ENCODE assay signal across 8 cellular contexts in the genomic region with DNA sequence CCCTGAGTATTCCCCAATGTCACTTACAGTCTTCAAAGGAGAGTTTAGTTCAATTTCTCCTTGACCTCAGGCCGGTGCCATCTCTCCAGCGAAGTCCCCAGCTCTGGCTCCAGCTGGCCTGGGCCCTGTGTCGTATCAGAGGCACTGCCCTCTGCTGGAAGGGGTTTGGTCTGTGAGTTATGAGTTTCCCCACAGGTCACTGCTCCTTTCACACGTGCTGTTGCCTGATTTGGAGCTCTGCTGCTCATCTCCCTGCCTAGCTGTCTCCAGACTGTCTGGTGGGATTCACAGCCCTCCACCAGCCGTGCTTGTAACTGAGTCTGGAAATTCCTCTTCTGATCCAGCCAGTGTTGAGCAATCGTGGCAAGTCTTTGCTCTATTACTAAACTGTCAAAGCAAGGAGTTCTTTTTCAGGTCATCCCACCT. TPM values are rescaled to one million over a fixed set of nuclear protein-coding genes. Genes with fewer than 3 reads are reported as not detected.
A peak's percentile ranks its signal among the peaks of the same experiment; 100 is the strongest.
DNase-seq lines count a peak whose midpoint lies in the region; ATAC-seq, FAIRE-seq and TF ChIP-seq lines count a peak whose summit lies in the region.

Gene RAP2C, minus strand, starts transcription at position 105 of the 426 bp plus-strand sequence. CDS start 2,179 bp downstream, outside the sequence.

- peak within 1 kb of the TSS; percentile 93 for H3K4me2 ChIP-seq in OCI-LY1 (ENCODE audit: low read length)

- peak within 1 kb of the TSS; percentile 78 for H3K27ac ChIP-seq in OCI-LY1 (ENCODE audit: low read depth, low read length, poor library complexity, severe bottlenecking)

- no peaks in the 10 kb centered on the region for H4K20me1 ChIP-seq in OCI-LY1 (ENCODE audit: insufficient read depth, low read length)

- H3F3A ChIP-seq in OCI-LY1 (ENCODE audit: insufficient read depth, low read length), result no peaks in the 10 kb centered on the region

- H3K36me3 ChIP-seq in OCI-LY1 (ENCODE audit: insufficient read depth, low read length), result peaks cover under 1% of the 10 kb centered on the region; the same call in 1 of the 2 replicates

- ATAC-seq in GM21423 (IDR thresholded peaks at IDR 0.05; ENCODE audit: unreplicated experiment), result peak; percentile 49
- peak; percentile 59 to 61 for ATAC-seq in stimulated activated naive B cell treated with anti-CD40 and anti-IgM and Interleukin-4, amounts not matched to agents 10 μg/mL and 1 μg/mL and 100 μg/mL, for 72 hours (replicated peaks)

- no peaks in the 10 kb centered on the region for H3K9me3 Mint-ChIP-seq in stimulated activated naive B cell treated with anti-CD40 and anti-IgM and Interleukin-4, amounts not matched to agents 10 μg/mL and 1 μg/mL and 100 μg/mL, for 72 hours

- H3K79me2 ChIP-seq in OCI-LY1 (ENCODE audit: insufficient read depth, low read length), result peaks cover 9% of the 10 kb centered on the region; the same call in 1 of the 2 replicates

- peak within 1 kb of the TSS; percentile 95 for H3K4me3 ChIP-seq in OCI-LY1 (ENCODE audit: low read depth, low read length, poor library complexity, severe bottlenecking)

- peaks cover 30% of the 10 kb centered on the region for H3K4me1 ChIP-seq in OCI-LY1 (ENCODE audit: insufficient read depth, low read length, severe bottlenecking)

- H3K36me3 Mint-ChIP-seq in stimulated activated naive B cell treated with anti-CD40 and anti-IgM and Interleukin-4, amounts not matched to agents 10 μg/mL and 1 μg/mL and 100 μg/mL, for 72 hours, result peaks cover 0 to 9% of the 10 kb centered on the region in 2 donors

- peak; percentile 67 for DNase-seq in D341Med (ENCODE audit: low spot score)
- DNase-seq in HTR-8/SVneo (ENCODE audit: insufficient read length, low spot score), result peak; percentile 27
- peak; percentile 35 for DNase-seq in activated T-cell treated with anti-CD3 and anti-CD28 coated beads for 48 hours (ENCODE audit: low read depth)
- DNase-seq in erythroblast (lab: John Stamatoyannopoulos, UW), result peak; percentile 84 to 86
- DNase-seq in mucosa of gallbladder (ENCODE audit: low spot score), result peak; percentile 75
- peak; percentile 56 for DNase-seq in stimulated activated naive B cell treated with anti-CD40 and anti-IgM and Interleukin-4, amounts not matched to agents 10 μg/mL and 1 μg/mL and 100 μg/mL, for 72 hours

- TF ChIP-seq POLR2A in erythroblast (IDR thresholded peaks at IDR 0.05; ENCODE audit: low read length), result peak; percentile 39

- peak within 1 kb of the TSS; percentile 85 to 89 for H3K4me3 Mint-ChIP-seq in stimulated activated naive B cell treated with anti-CD40 and anti-IgM and Interleukin-4, amounts not matched to agents 10 μg/mL and 1 μg/mL and 100 μg/mL, for 72 hours

- H3K27me3 ChIP-seq in OCI-LY1 (ENCODE audit: insufficient read depth, low read length), result no peaks in the 10 kb centered on the region

- peak within 1 kb of the TSS; percentile 97 for H3K27ac Mint-ChIP-seq in stimulated activated naive B cell treated with anti-CD40 and anti-IgM and Interleukin-4, amounts not matched to agents 10 μg/mL and 1 μg/mL and 100 μg/mL, for 72 hours

- peaks cover 0 to 5% of the 10 kb centered on the region in 2 donors for H3K27me3 Mint-ChIP-seq in stimulated activated naive B cell treated with anti-CD40 and anti-IgM and Interleukin-4, amounts not matched to agents 10 μg/mL and 1 μg/mL and 100 μg/mL, for 72 hours

- H2AFZ ChIP-seq in OCI-LY1 (ENCODE audit: low read length), result no peak within 1 kb of the TSS

- no peaks in the 10 kb centered on the region for H3K9me3 ChIP-seq in OCI-LY1 (ENCODE audit: low read length)

- peaks cover 11 to 16% of the 10 kb centered on the region in 2 donors for H3K4me1 Mint-ChIP-seq in stimulated activated naive B cell treated with anti-CD40 and anti-IgM and Interleukin-4, amounts not matched to agents 10 μg/mL and 1 μg/mL and 100 μg/mL, for 72 hours

- H3K9me2 ChIP-seq in OCI-LY1 (ENCODE audit: low read depth, low read length), result no peaks in the 10 kb centered on the region

- no peak for FAIRE-seq in HTR-8/SVneo (lab: Jason Lieb, UNC)

- TF ChIP-seq CTCF in OCI-LY1 (IDR thresholded peaks at IDR 0.05; ENCODE audit: low read length), result peak; percentile 50; the same call in 1 of the 2 replicates

- peak within 1 kb of the TSS; percentile 94 for H3K9ac ChIP-seq in OCI-LY1 (ENCODE audit: low read length)

RNA-seq across cellular contexts. Expression of gene RAP2C, which starts in this region (rescaled TPM):
- total RNA-seq in mucosa of gallbladder, result 26.6 TPM

Comparison
In these comparisons a context has a peak if more than half of its experiments do, and no peak if none do; other contexts are left out.
1. Peak in every context shown above with its lines: DNase-seq, ATAC-seq, H3K4me3 ChIP-seq and H3K27ac ChIP-seq.
2. DNase-seq: peak in every context shown above with its lines; median percentile 85 in erythroblast; 75 in mucosa of gallbladder; 67 in D341Med; 56 in stimulated activated naive B cell treated with anti-CD40 and anti-IgM and Interleukin-4, amounts not matched to agents 10 μg/mL and 1 μg/mL and 100 μg/mL, for 72 hours; 35 in activated T-cell treated with anti-CD3 and anti-CD28 coated beads for 48 hours; 27 in HTR-8/SVneo.